In genomic region chr1:42958488-42959317, GRCh38 we compare ENCODE assay signal across 1 cellular context.
TF ChIP-seq lines count a peak whose summit lies in the region.

TSS of gene SLC2A1 (minus strand) at chr1:42958868. CDS start at chr1:42958651, 217 bp downstream.

TF ChIP-seq in HepG2, 621 proteins besides CTCF, POLR2A, EP300 and RAD21 (continued from another document and continues in another):
- TF ChIP-seq KIAA2018 (CRISPR knock-in tag; IDR thresholded peaks at IDR 0.05; ENCODE audit: borderline replicate concordance) = peak; percentile 40; the same call in 1 of the 2 replicates
- TF ChIP-seq NCOR1 (IDR thresholded peaks at IDR 0.05; ENCODE audit: borderline replicate concordance, low read length) = no peak
- TF ChIP-seq ZNF121 (CRISPR knock-in tag; IDR thresholded peaks at IDR 0.05) = peak; percentile 91
- TF ChIP-seq SNAI1 (CRISPR knock-in tag; IDR thresholded peaks at IDR 0.05; ENCODE audit: borderline replicate concordance) = no peak
- no peak for TF ChIP-seq ZNF317 (CRISPR knock-in tag; IDR thresholded peaks at IDR 0.05)
- peak; percentile 49 for TF ChIP-seq TEAD3 (CRISPR knock-in tag; optimal IDR thresholded peaks at IDR 0.05; ENCODE audit: borderline replicate concordance)
- no peak for TF ChIP-seq SIX1 (CRISPR knock-in tag; IDR thresholded peaks at IDR 0.05; ENCODE audit: borderline replicate concordance)
- TF ChIP-seq ARHGAP35 (CRISPR knock-in tag; IDR thresholded peaks at IDR 0.05; ENCODE audit: borderline replicate concordance) = no peak
- 0 out of 2 replicates have a peak, but pooled peaks have one; percentile 28 for TF ChIP-seq EEA1 (CRISPR knock-in tag; IDR thresholded peaks at IDR 0.05; ENCODE audit: borderline replicate concordance)
- TF ChIP-seq TSC22D2 (CRISPR knock-in tag; IDR thresholded peaks at IDR 0.05; ENCODE audit: borderline replicate concordance) = 0 out of 2 replicates have a peak, but pooled peaks have one; percentile 8
- 0 out of 2 replicates have a peak, but pooled peaks have one; percentile 1 for TF ChIP-seq FLYWCH1 (CRISPR knock-in tag; IDR thresholded peaks at IDR 0.05)
- TF ChIP-seq ZNF430 (CRISPR knock-in tag; IDR thresholded peaks at IDR 0.05) = peak; percentile 92
- TF ChIP-seq KDM4B (CRISPR knock-in tag; IDR thresholded peaks at IDR 0.05) = 0 out of 2 replicates have a peak, but pooled peaks have one; percentile 18
- peak in 1 of 2 experiments; percentile 82; a peak in 1 of 4 replicates for TF ChIP-seq REST (IDR thresholded peaks at IDR 0.05; ENCODE audit: borderline replicate concordance in 1 of 2, low read depth in 1 of 2, low read length in 2 of 2)
- TF ChIP-seq, protein P1, sequence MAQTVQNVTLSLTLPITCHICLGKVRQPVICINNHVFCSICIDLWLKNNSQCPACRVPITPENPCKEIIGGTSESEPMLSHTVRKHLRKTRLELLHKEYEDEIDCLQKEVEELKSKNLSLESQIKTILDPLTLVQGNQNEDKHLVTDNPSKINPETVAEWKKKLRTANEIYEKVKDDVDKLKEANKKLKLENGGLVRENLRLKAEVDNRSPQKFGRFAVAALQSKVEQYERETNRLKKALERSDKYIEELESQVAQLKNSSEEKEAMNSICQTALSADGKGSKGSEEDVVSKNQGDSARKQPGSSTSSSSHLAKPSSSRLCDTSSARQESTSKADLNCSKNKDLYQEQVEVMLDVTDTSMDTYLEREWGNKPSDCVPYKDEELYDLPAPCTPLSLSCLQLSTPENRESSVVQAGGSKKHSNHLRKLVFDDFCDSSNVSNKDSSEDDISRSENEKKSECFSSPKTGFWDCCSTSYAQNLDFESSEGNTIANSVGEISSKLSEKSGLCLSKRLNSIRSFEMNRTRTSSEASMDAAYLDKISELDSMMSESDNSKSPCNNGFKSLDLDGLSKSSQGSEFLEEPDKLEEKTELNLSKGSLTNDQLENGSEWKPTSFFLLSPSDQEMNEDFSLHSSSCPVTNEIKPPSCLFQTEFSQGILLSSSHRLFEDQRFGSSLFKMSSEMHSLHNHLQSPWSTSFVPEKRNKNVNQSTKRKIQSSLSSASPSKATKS (CRISPR knock-in tag; IDR thresholded peaks at IDR 0.05) = no peak
- TF ChIP-seq ZFP82 (CRISPR knock-in tag; IDR thresholded peaks at IDR 0.05; ENCODE audit: borderline replicate concordance) = 0 out of 2 replicates have a peak, but pooled peaks have one; percentile 50
- peak; percentile 67 for TF ChIP-seq GABPB1 (CRISPR knock-in tag; IDR thresholded peaks at IDR 0.05)
- TF ChIP-seq ZNF598 (CRISPR knock-in tag; IDR thresholded peaks at IDR 0.05; ENCODE audit: borderline replicate concordance) = 0 out of 2 replicates have a peak, but pooled peaks have one; percentile 37
- peak; percentile 67; the same call in 1 of the 3 replicates for TF ChIP-seq MXI1 (IDR thresholded peaks at IDR 0.05; ENCODE audit: borderline replicate concordance, low read depth, low read length)
- TF ChIP-seq ZNF546 (CRISPR knock-in tag; conservative IDR thresholded peaks at IDR 0.05) = peak; percentile 84; the same call in 1 of the 2 replicates
- TF ChIP-seq MTA1 (CRISPR knock-in tag; IDR thresholded peaks at IDR 0.05; ENCODE audit: borderline replicate concordance) = no peak; the same call in 1 of the 2 replicates
- TF ChIP-seq IRX3 (CRISPR knock-in tag; IDR thresholded peaks at IDR 0.05; ENCODE audit: borderline replicate concordance, low read depth) = no peak
- TF ChIP-seq MEIS2 (CRISPR knock-in tag; IDR thresholded peaks at IDR 0.05) = peak; percentile 10; the same call in 1 of the 2 replicates
- no peak for TF ChIP-seq CHCHD3 (CRISPR knock-in tag; IDR thresholded peaks at IDR 0.05)
- peak; percentile 30; the same call in 1 of the 2 replicates for TF ChIP-seq MAZ (IDR thresholded peaks at IDR 0.05; ENCODE audit: borderline replicate concordance, low read depth, low read length)
- TF ChIP-seq MAZ (CRISPR knock-in tag; IDR thresholded peaks at IDR 0.05; ENCODE audit: low read depth) = peak; percentile 48; the same call in 1 of the 2 replicates
- TF ChIP-seq, protein P2, sequence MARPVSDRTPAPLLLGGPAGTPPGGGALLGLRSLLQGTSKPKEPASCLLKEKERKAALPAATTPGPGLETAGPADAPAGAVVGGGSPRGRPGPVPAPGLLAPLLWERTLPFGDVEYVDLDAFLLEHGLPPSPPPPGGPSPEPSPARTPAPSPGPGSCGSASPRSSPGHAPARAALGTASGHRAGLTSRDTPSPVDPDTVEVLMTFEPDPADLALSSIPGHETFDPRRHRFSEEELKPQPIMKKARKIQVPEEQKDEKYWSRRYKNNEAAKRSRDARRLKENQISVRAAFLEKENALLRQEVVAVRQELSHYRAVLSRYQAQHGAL (CRISPR knock-in tag; IDR thresholded peaks at IDR 0.05; ENCODE audit: not compliant biosample characterization) = peak; percentile 32
- TF ChIP-seq ZNF12 (CRISPR knock-in tag; IDR thresholded peaks at IDR 0.05) = no peak
- TF ChIP-seq ZNF10 (CRISPR knock-in tag; IDR thresholded peaks at IDR 0.05; ENCODE audit: borderline replicate concordance, low read depth) = no peak
- TF ChIP-seq HNRNPL (IDR thresholded peaks at IDR 0.05; ENCODE audit: low read depth, low read length) = peak; percentile 86; the same call in 1 of the 2 replicates
- no peak for TF ChIP-seq POGZ (CRISPR knock-in tag; IDR thresholded peaks at IDR 0.05)
- TF ChIP-seq ZNF33B (CRISPR knock-in tag; IDR thresholded peaks at IDR 0.05) = no peak
- TF ChIP-seq, protein P3, sequence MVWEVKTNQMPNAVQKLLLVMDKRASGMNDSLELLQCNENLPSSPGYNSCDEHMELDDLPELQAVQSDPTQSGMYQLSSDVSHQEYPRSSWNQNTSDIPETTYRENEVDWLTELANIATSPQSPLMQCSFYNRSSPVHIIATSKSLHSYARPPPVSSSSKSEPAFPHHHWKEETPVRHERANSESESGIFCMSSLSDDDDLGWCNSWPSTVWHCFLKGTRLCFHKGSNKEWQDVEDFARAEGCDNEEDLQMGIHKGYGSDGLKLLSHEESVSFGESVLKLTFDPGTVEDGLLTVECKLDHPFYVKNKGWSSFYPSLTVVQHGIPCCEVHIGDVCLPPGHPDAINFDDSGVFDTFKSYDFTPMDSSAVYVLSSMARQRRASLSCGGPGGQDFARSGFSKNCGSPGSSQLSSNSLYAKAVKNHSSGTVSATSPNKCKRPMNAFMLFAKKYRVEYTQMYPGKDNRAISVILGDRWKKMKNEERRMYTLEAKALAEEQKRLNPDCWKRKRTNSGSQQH (CRISPR knock-in tag; IDR thresholded peaks at IDR 0.05; ENCODE audit: low read depth) = peak; percentile 82
- TF ChIP-seq BORCS8-MEF2B (CRISPR knock-in tag; IDR thresholded peaks at IDR 0.05) = no peak
- TF ChIP-seq MBD4 (IDR thresholded peaks at IDR 0.05; ENCODE audit: borderline replicate concordance, low read length) = no peak
- no peak; the same call in 1 of the 2 replicates for TF ChIP-seq ZNF782 (CRISPR knock-in tag; IDR thresholded peaks at IDR 0.05; ENCODE audit: borderline replicate concordance)
- TF ChIP-seq CENPX (CRISPR knock-in tag; IDR thresholded peaks at IDR 0.05) = no peak
- TF ChIP-seq PRMT3 (CRISPR knock-in tag; IDR thresholded peaks at IDR 0.05; ENCODE audit: borderline replicate concordance, low read depth) = no peak
- TF ChIP-seq, protein P4, sequence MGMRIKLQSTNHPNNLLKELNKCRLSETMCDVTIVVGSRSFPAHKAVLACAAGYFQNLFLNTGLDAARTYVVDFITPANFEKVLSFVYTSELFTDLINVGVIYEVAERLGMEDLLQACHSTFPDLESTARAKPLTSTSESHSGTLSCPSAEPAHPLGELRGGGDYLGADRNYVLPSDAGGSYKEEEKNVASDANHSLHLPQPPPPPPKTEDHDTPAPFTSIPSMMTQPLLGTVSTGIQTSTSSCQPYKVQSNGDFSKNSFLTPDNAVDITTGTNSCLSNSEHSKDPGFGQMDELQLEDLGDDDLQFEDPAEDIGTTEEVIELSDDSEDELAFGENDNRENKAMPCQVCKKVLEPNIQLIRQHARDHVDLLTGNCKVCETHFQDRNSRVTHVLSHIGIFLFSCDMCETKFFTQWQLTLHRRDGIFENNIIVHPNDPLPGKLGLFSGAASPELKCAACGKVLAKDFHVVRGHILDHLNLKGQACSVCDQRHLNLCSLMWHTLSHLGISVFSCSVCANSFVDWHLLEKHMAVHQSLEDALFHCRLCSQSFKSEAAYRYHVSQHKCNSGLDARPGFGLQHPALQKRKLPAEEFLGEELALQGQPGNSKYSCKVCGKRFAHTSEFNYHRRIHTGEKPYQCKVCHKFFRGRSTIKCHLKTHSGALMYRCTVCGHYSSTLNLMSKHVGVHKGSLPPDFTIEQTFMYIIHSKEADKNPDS (CRISPR knock-in tag; IDR thresholded peaks at IDR 0.05) = 0 out of 2 replicates have a peak, but pooled peaks have one; percentile 79
- no peak for TF ChIP-seq PTBP1 (IDR thresholded peaks at IDR 0.05; ENCODE audit: low read depth, low read length, poor library complexity, severe bottlenecking)
- TF ChIP-seq ZNF124 (CRISPR knock-in tag; IDR thresholded peaks at IDR 0.05) = 0 out of 2 replicates have a peak, but pooled peaks have one; percentile 23
- peak; percentile 23 for TF ChIP-seq IKZF4 (CRISPR knock-in tag; IDR thresholded peaks at IDR 0.05; ENCODE audit: borderline replicate concordance, low read depth, not compliant biosample characterization)
- no peak for TF ChIP-seq PHF5A (CRISPR knock-in tag; IDR thresholded peaks at IDR 0.05; ENCODE audit: low read depth, unreplicated experiment)
- TF ChIP-seq RBM39 (IDR thresholded peaks at IDR 0.05; ENCODE audit: low read depth, low read length, poor library complexity, severe bottlenecking) = no peak
- TF ChIP-seq CC2D1A (CRISPR knock-in tag; IDR thresholded peaks at IDR 0.05) = no peak
- no peak for TF ChIP-seq RNF2 (conservative IDR thresholded peaks at IDR 0.05; ENCODE audit: low read depth)
- 0 out of 2 replicates have a peak, but pooled peaks have one; percentile 20 for TF ChIP-seq ZNF776 (CRISPR knock-in tag; IDR thresholded peaks at IDR 0.05)
- 0 out of 2 replicates have a peak, but pooled peaks have one; percentile 17 for TF ChIP-seq MED1 (CRISPR knock-in tag; IDR thresholded peaks at IDR 0.05)
